In genomic region chr5:100479079-100479688, GRCh38 we compare ENCODE assay signal across 8 cellular contexts. TPM values are rescaled to one million over a fixed set of nuclear protein-coding genes. Genes with fewer than 3 reads are reported as not detected.
DNase-seq lines count a peak whose midpoint lies in the region; FAIRE-seq and TF ChIP-seq lines count a peak whose summit lies in the region.

No MANE protein-coding gene starts in this region.

- no peaks in the 10 kb centered on the region for H3K9me3 ChIP-seq in neuronal stem cell (replicated peaks in 1 of 2; ENCODE audit: control insufficient read depth in 2 of 2, insufficient read depth in 1 of 2, low read depth in 1 of 2, low read length in 2 of 2)

- H2BK12ac ChIP-seq in neuronal stem cell (ENCODE audit: low read length): no peak overlapping the region

- TF ChIP-seq POLR2A in H54 (IDR thresholded peaks at IDR 0.05; ENCODE audit: low read depth, low read length): no peak

- FAIRE-seq in H54 (lab: Jason Lieb, UNC) (peak; percentile 91), bronchial epithelial cell (lab: Jason Lieb, UNC) (no peak), HTR-8/SVneo (lab: Jason Lieb, UNC) (no peak), RCC 7860 (lab: Jason Lieb, UNC) (no peak)

- no peak overlapping the region for H2BK5ac ChIP-seq in neuronal stem cell (ENCODE audit: low read length)

- H3K9ac ChIP-seq in neuronal stem cell (ENCODE audit: low read depth, low read length, poor library complexity): no peak overlapping the region

- no peaks in the 10 kb centered on the region for H3K27me3 ChIP-seq in bronchial epithelial cell (ENCODE audit: control insufficient read depth, insufficient read depth, low read length)
- no peaks in the 10 kb centered on the region for H3K27me3 ChIP-seq in neuronal stem cell (ENCODE audit: control insufficient read depth in 3 of 3, insufficient read depth in 3 of 3, low read depth in 1 of 3, low read length in 3 of 3)

- no peak overlapping the region for H4K8ac ChIP-seq in neuronal stem cell (ENCODE audit: low read depth, low read length)

- H3K4ac ChIP-seq in neuronal stem cell (ENCODE audit: low read length): no peak overlapping the region

- no peak overlapping the region for H3K4me2 ChIP-seq in neuronal stem cell (ENCODE audit: insufficient read depth, low read length, poor library complexity, severe bottlenecking)

- H2BK120ac ChIP-seq in neuronal stem cell (ENCODE audit: low read depth, low read length): no peak overlapping the region

- no peak overlapping the region for H3K23ac ChIP-seq in neuronal stem cell (ENCODE audit: low read depth, low read length, poor library complexity)

- no peaks in the 10 kb centered on the region for H3K36me3 ChIP-seq in bronchial epithelial cell (ENCODE audit: control insufficient read depth, insufficient read depth, low read length)
- no peaks in the 10 kb centered on the region for H3K36me3 ChIP-seq in neuronal stem cell (replicated peaks in 1 of 2; ENCODE audit: control insufficient read depth in 2 of 2, insufficient read depth in 2 of 2, low read length in 2 of 2)

- H2AFZ ChIP-seq in neuronal stem cell (ENCODE audit: low read length): no peak overlapping the region

- DNase-seq in ELR (ENCODE audit: low read depth): peak; percentile 46
- DNase-seq in H54 (ENCODE audit: insufficient read length, low spot score): no peak
- peak; percentile 63 for DNase-seq in NCI-H2029 (lab: John Stamatoyannopoulos, UW)
- DNase-seq in bronchial epithelial cell (ENCODE audit: low read depth): peak; percentile 55
- DNase-seq in neuronal stem cell (ENCODE audit: low spot score): peak; percentile 11
- no peak for DNase-seq in HTR-8/SVneo (ENCODE audit: insufficient read length, low spot score)
- DNase-seq in middle frontal gyrus (ENCODE audit: extremely low spot score, low spot score): no peak
- no peak for DNase-seq in RCC 7860 (ENCODE audit: low spot score)

- H2BK15ac ChIP-seq in neuronal stem cell (ENCODE audit: low read length): no peak overlapping the region

- no peak overlapping the region for H3K4me3 ChIP-seq in bronchial epithelial cell (ENCODE audit: low read depth, low read length)
- H3K4me3 ChIP-seq in neuronal stem cell (ENCODE audit: low read length in 2 of 2): no peak overlapping the region

- H3K14ac ChIP-seq in neuronal stem cell (ENCODE audit: low read length): no peak overlapping the region

- H4K91ac ChIP-seq in neuronal stem cell (ENCODE audit: low read depth, low read length, poor library complexity): no peak overlapping the region

- WGBS in neuronal stem cell (ENCODE audit: extremely low coverage in 2 of 2, insufficient read length in 2 of 2, insufficient replicate concordance in 1 of 2), 2 donors: no CpG with 5 or more reads among the region's 3 CpGs

- no peak overlapping the region for H2AK5ac ChIP-seq in neuronal stem cell (ENCODE audit: low read depth, low read length)

- TF ChIP-seq CTCF in bronchial epithelial cell (IDR thresholded peaks at IDR 0.05; ENCODE audit: insufficient read depth, low read length, severe bottlenecking): peak; percentile 64

- no peak overlapping the region for H3K27ac ChIP-seq in neuronal stem cell (replicated peaks; ENCODE audit: low read length)

- no peaks in the 10 kb centered on the region for H3K79me1 ChIP-seq in neuronal stem cell (ENCODE audit: low read depth, low read length)

- no peaks in the 10 kb centered on the region for H3K4me1 ChIP-seq in neuronal stem cell (ENCODE audit: control insufficient read depth in 2 of 2, insufficient read depth in 1 of 2, low read depth in 1 of 2, low read length in 2 of 2)

- no peak overlapping the region for H3K18ac ChIP-seq in neuronal stem cell (ENCODE audit: low read length)

RNA-seq across cellular contexts. Expression of gene FAM174A, which starts 56.0 kb away (rescaled TPM):
- 35.3 and 63.4 TPM in 2 replicates for total RNA-seq in bronchial epithelial cell
- 4.1 TPM for polyA plus RNA-seq in neuronal stem cell (2013, experiment 1 of 2)
- 4.5 TPM for polyA plus RNA-seq in neuronal stem cell (2013, experiment 2 of 2)

Comparison
In these comparisons a context has a peak if more than half of its experiments do, and no peak if none do; other contexts are left out.
1. DNase-seq: peak in ELR (single experiment), NCI-H2029 (single experiment), bronchial epithelial cell (single experiment) and neuronal stem cell (single experiment); none in H54 (single experiment), HTR-8/SVneo (single experiment), middle frontal gyrus (single experiment) and RCC 7860 (single experiment).